20 cellular contexts compared by ENCODE assay signal in genomic region chr6:148811472-148811871, GRCh38.
"Had no signal": no experiment of that assay in that cellular context is flagged by ENCODE, and none has a peak within 500 bp of the region (broad histone marks: within the 10 kb centered on the region; RNA-seq: fewer than 3 reads in every experiment).

No MANE protein-coding gene starts in this region.

- H3K4me3 Mint-ChIP-seq: activated CD4-positive, alpha-beta T cell treated with anti-CD3 and anti-CD28 coated beads, Interleukin-2, amount 10 ng/mL, durations not matched to agents 7 days and 5 days; activated CD8-positive, alpha-beta memory T cell treated with anti-CD3 and anti-CD28 coated beads, Interleukin-2, amount 10 ng/mL, durations not matched to agents 7 days and 5 days; activated CD8-positive, alpha-beta T cell treated with anti-CD3 and anti-CD28 coated beads for 36 hours; activated naive CD4-positive, alpha-beta T cell treated with anti-CD3 and anti-CD28 coated beads, Interleukin-2, amount 50 U/mL, for 24 hours; central memory CD8-positive, alpha-beta T cell; natural killer cell had no signal

- ATAC-seq: activated CD8-positive, alpha-beta memory T cell treated with anti-CD3 and anti-CD28 coated beads, Interleukin-2, amount 10 ng/mL, durations not matched to agents 7 days and 5 days; activated CD8-positive, alpha-beta T cell treated with anti-CD3 and anti-CD28 coated beads for 36 hours; natural killer cell; stimulated activated naive CD8-positive, alpha-beta T cell treated with anti-CD3 and anti-CD28 coated beads, Interleukin-15, Interleukin-2, amounts not matched to agents 100 U/mL and 50 U/mL, for 24 hours had no signal

- H3K27ac Mint-ChIP-seq: activated CD4-positive, alpha-beta T cell treated with anti-CD3 and anti-CD28 coated beads, Interleukin-2, amount 10 ng/mL, durations not matched to agents 7 days and 5 days; activated CD8-positive, alpha-beta memory T cell treated with anti-CD3 and anti-CD28 coated beads, Interleukin-2, amount 10 ng/mL, durations not matched to agents 7 days and 5 days; activated CD8-positive, alpha-beta T cell treated with anti-CD3 and anti-CD28 coated beads for 36 hours; activated naive CD4-positive, alpha-beta T cell treated with anti-CD3 and anti-CD28 coated beads, Interleukin-2, amount 50 U/mL, for 24 hours; natural killer cell; progenitor cell of endocrine pancreas had no signal

- H3K27me3 Mint-ChIP-seq: activated CD4-positive, alpha-beta T cell treated with anti-CD3 and anti-CD28 coated beads, Interleukin-2, amount 10 ng/mL, durations not matched to agents 7 days and 5 days; activated CD8-positive, alpha-beta memory T cell treated with anti-CD3 and anti-CD28 coated beads, Interleukin-2, amount 10 ng/mL, durations not matched to agents 7 days and 5 days; activated CD8-positive, alpha-beta T cell treated with anti-CD3 and anti-CD28 coated beads for 36 hours; central memory CD8-positive, alpha-beta T cell had no signal

- DNase-seq: activated CD4-positive, alpha-beta T cell treated with anti-CD3 and anti-CD28 coated beads, Interleukin-2, amount 10 ng/mL, durations not matched to agents 7 days and 5 days; activated CD4-positive, CD25-positive, alpha-beta regulatory T cell treated with anti-CD3 and anti-CD28 coated beads, Interleukin-2, amount 50 U/mL, for 72 hours; activated CD8-positive, alpha-beta memory T cell treated with anti-CD3 and anti-CD28 coated beads, Interleukin-2, amount 10 ng/mL, durations not matched to agents 7 days and 5 days; activated CD8-positive, alpha-beta T cell treated with anti-CD3 and anti-CD28 coated beads for 36 hours; activated gamma-delta T cell treated with Interleukin-2 at 50 U/mL for 16 hours; activated T-cell treated with anti-CD3 and anti-CD28 coated beads for 4 hours; aorta; brain microvascular endothelial cell; kidney; natural killer cell; retina; stimulated activated CD4-positive, alpha-beta T cell treated with anti-CD3 and anti-CD28 coated beads, Interleukin-4, amount 100 ng/mL, for 24 hours; stimulated activated naive CD8-positive, alpha-beta T cell treated with anti-CD3 and anti-CD28 coated beads, Interleukin-15, Interleukin-2, amounts not matched to agents 100 U/mL and 50 U/mL, for 24 hours; upper lobe of left lung had no signal

- H3K4me3 ChIP-seq: lung, upper lobe of left lung had no signal

- H3K4me1 Mint-ChIP-seq: activated CD4-positive, alpha-beta T cell treated with anti-CD3 and anti-CD28 coated beads, Interleukin-2, amount 10 ng/mL, durations not matched to agents 7 days and 5 days; activated naive CD4-positive, alpha-beta T cell treated with anti-CD3 and anti-CD28 coated beads, Interleukin-2, amount 50 U/mL, for 24 hours had no signal

- H3K9me3 ChIP-seq: upper lobe of left lung had no signal

- H3K27ac ChIP-seq: brain microvascular endothelial cell, epithelial cell of prostate, upper lobe of left lung, VCaP had no signal

- H3K27me3 ChIP-seq: brain microvascular endothelial cell, upper lobe of left lung had no signal

- H3K4me1 ChIP-seq: upper lobe of left lung had no signal

- H3K36me3 Mint-ChIP-seq: activated CD8-positive, alpha-beta memory T cell treated with anti-CD3 and anti-CD28 coated beads, Interleukin-2, amount 10 ng/mL, durations not matched to agents 7 days and 5 days; activated naive CD4-positive, alpha-beta T cell treated with anti-CD3 and anti-CD28 coated beads, Interleukin-2, amount 50 U/mL, for 24 hours; natural killer cell had no signal
